ENCODE assay signal across 13 cellular contexts in the genomic region with DNA sequence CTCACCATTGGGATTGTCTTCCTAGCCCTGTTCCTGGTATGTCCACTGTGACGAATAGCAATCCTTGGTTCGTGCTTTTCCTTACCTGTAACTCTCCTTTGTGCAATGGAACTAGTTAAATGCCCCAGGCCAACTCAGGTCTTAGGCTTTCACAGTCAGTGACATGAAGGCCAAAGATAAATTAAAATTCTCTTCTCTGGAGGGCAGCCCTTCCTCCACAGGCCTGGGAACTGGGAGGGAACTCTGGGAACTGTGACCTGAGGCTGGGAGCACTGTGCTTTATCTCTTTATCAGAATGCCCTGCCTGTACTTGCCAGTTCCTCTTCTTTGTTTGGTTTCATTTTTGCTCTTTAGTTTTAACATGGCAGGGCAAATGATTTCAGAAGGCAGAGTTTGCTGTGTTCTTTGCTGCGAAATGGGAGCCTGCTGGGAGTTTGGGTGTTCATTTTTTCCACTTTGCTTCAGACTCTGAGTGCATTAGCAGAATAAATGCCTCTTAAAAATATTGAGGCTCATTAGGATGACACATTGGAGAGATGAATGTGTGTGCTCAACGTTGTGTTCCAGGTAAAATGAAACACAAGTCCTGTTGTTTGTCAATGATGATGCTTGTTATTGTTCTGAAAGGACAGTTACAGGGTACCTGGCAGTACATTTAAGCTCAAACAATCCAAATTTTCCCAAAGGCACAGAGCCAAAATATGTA.
DNase-seq lines count a peak whose midpoint lies in the region; ATAC-seq, FAIRE-seq and TF ChIP-seq lines count a peak whose summit lies in the region.
"Had no signal": no experiment of that assay in that cellular context is flagged by ENCODE, and none has a peak within 500 bp of the region (broad histone marks: within the 10 kb centered on the region; RNA-seq: fewer than 3 reads in every experiment).

No MANE protein-coding gene starts in this region.

- H3K27me3 ChIP-seq in esophagus squamous epithelium = no peaks in the 10 kb centered on the region
- H3K27me3 ChIP-seq: upper lobe of left lung had no signal

- H3K27ac ChIP-seq in esophagus squamous epithelium = peak overlapping the region in 1 of 4 donors; percentile 8
- H3K27ac ChIP-seq: upper lobe of left lung had no signal

- peaks cover 0 to 6% (median 0%) of the 10 kb centered on the region in 3 donors for H3K9me3 ChIP-seq in esophagus squamous epithelium

- ATAC-seq in GM21717 (IDR thresholded peaks at IDR 0.05; ENCODE audit: unreplicated experiment) (peak; percentile 87), HG02970 (IDR thresholded peaks at IDR 0.05; ENCODE audit: low FRiP score, unreplicated experiment) (no peak)
- ATAC-seq: HCT116 had no signal

- DNase-seq in GM12865 (ENCODE audit: low read depth) (peak; percentile 26), LoVo (ENCODE audit: low spot score) (peak; percentile 13), esophagus squamous epithelium (lab: John Stamatoyannopoulos, UW) (no peak), dedifferentiated amniotic fluid mesenchymal stem cell (ENCODE audit: extremely low spot score) (no peak)
- DNase-seq in activated CD4-positive, alpha-beta T cell treated with anti-CD3 and anti-CD28 coated beads for 48 hours = no peak
- DNase-seq: activated naive CD4-positive, alpha-beta T cell treated with anti-CD3 and anti-CD28 coated beads, Interleukin-2, amount 50 U/mL, for 16 hours; mesenchymal stem cell; NCI-H1694; upper lobe of left lung had no signal

- H3K4me1 ChIP-seq in esophagus squamous epithelium = peaks cover 0 to 9% (median 0%) of the 10 kb centered on the region in 3 donors
- H3K4me1 ChIP-seq: upper lobe of left lung had no signal

- TF ChIP-seq CTCF in GM12865 (IDR thresholded peaks at IDR 0.05; ENCODE audit: insufficient read depth, low read depth, low read length, missing control alignments) = no peak
- no peak for TF ChIP-seq CTCF in esophagus squamous epithelium (IDR thresholded peaks at IDR 0.05)

- H3K36me3 ChIP-seq in esophagus squamous epithelium = no peaks in the 10 kb centered on the region
- H3K36me3 ChIP-seq: upper lobe of left lung had no signal

- FAIRE-seq in islet of Langerhans (lab: Jason Lieb, UNC) = peak; percentile 76

- intact Hi-C loops in esophagus squamous epithelium (cut with DNase I) = no loop called here

- TF ChIP-seq POLR2A in esophagus squamous epithelium (IDR thresholded peaks at IDR 0.05) = no peak

- H3K4me3 ChIP-seq in GM12865 (ENCODE audit: low read depth, low read length) = peak overlapping the region; percentile 18
- H3K4me3 ChIP-seq in esophagus squamous epithelium = no peak overlapping the region
- H3K4me3 ChIP-seq: upper lobe of left lung had no signal

- WGBS in esophagus squamous epithelium, 2 donors = 33 to 34% methylated on average over 4 of the region's 4 CpGs

Comparison
In these comparisons a context has a peak if more than half of its experiments do, and no peak if none do; other contexts are left out.
1. DNase-seq: peak in GM12865 (single experiment) and LoVo (single experiment); none in esophagus squamous epithelium (single experiment), activated CD4-positive, alpha-beta T cell treated with anti-CD3 and anti-CD28 coated beads for 48 hours (single experiment) and dedifferentiated amniotic fluid mesenchymal stem cell (single experiment).